Comparison of ENCODE assay signal across 8 cellular contexts in genomic region chr17:29138991-29139682, GRCh38. TPM values are rescaled to one million over a fixed set of nuclear protein-coding genes. Genes with fewer than 3 reads are reported as not detected.
DNase-seq lines count a peak whose midpoint lies in the region; ATAC-seq and TF ChIP-seq lines count a peak whose summit lies in the region.

No MANE protein-coding gene starts in this region.

- H3K9me3 Mint-ChIP-seq in activated naive CD8-positive, alpha-beta T cell treated with anti-CD3 and anti-CD28 coated beads, Interleukin-2, amount 10 ng/mL, durations not matched to agents 7 days and 5 days = no peaks in the 10 kb centered on the region

- TF ChIP-seq CTCF in GM12865 (IDR thresholded peaks at IDR 0.05; ENCODE audit: insufficient read depth, low read depth, low read length, missing control alignments) = no peak
- TF ChIP-seq CTCF in lower lobe of right lung (IDR thresholded peaks at IDR 0.05) = no peak
- no peak for TF ChIP-seq CTCF in transverse colon (IDR thresholded peaks at IDR 0.05)

- H3K27ac Mint-ChIP-seq in activated naive CD8-positive, alpha-beta T cell treated with anti-CD3 and anti-CD28 coated beads, Interleukin-2, amount 10 ng/mL, durations not matched to agents 7 days and 5 days = peak overlapping the region; percentile 93

- H3K4me3 ChIP-seq in GM12865 (ENCODE audit: low read depth, low read length) (peak overlapping the region; percentile 69), Karpas-422 (ENCODE audit: low read length) (peak overlapping the region; percentile 67), lower lobe of right lung (peak overlapping the region; percentile 50), transverse colon (peak overlapping the region in 3 of 4 donors; percentile 3 to 42 (median 18))

- H3K9me2 ChIP-seq in Karpas-422 (replicated peaks; ENCODE audit: insufficient read depth, low read length) = no peaks in the 10 kb centered on the region

- H3K27me3 Mint-ChIP-seq in activated naive CD8-positive, alpha-beta T cell treated with anti-CD3 and anti-CD28 coated beads, Interleukin-2, amount 10 ng/mL, durations not matched to agents 7 days and 5 days = no peaks in the 10 kb centered on the region

- H3K36me3 ChIP-seq in Karpas-422 (ENCODE audit: insufficient read depth, low read length) (no peaks in the 10 kb centered on the region), lower lobe of right lung (peaks cover 14% of the 10 kb centered on the region), transverse colon (no peaks in the 10 kb centered on the region)

- H3K4me1 Mint-ChIP-seq in activated naive CD8-positive, alpha-beta T cell treated with anti-CD3 and anti-CD28 coated beads, Interleukin-2, amount 10 ng/mL, durations not matched to agents 7 days and 5 days = peaks cover 49% of the 10 kb centered on the region

- 46% methylated on average over 12 of the region's 13 CpGs; no CpG with 5 or more reads in 1 of the 2 donors for WGBS in transverse colon (ENCODE audit: low coverage in 1 of 2), 2 donors

- peak overlapping the region; percentile 77 for H3K9ac ChIP-seq in Karpas-422 (ENCODE audit: low read length)

- H3K27me3 ChIP-seq in Karpas-422 (ENCODE audit: low read length) = no peaks in the 10 kb centered on the region
- H3K27me3 ChIP-seq in lower lobe of right lung (ENCODE audit: low read depth) = no peaks in the 10 kb centered on the region
- no peaks in the 10 kb centered on the region for H3K27me3 ChIP-seq in transverse colon

- no peak for TF ChIP-seq EP300 in transverse colon (IDR thresholded peaks at IDR 0.05; ENCODE audit: low read depth)

- H2AFZ ChIP-seq in Karpas-422 (ENCODE audit: low read length) = peak overlapping the region; percentile 28; the same call in 1 of the 2 replicates

- in situ Hi-C loops in transverse colon (cut with MboI; ENCODE audit: low pct_ligation_motif_present in 1 of 4, low pct_unique_long_range_greater_than_20kb in 1 of 4, low sequenced_read_pairs in 3 of 4) = loop anchor here in 1 of 4 donors (25.0 kb wide), 1 partner anchor 148 kb away; the partner anchor contains the start of gene NUFIP2

- H3K4me1 ChIP-seq in Karpas-422 (ENCODE audit: low read length) (peaks cover 51% of the 10 kb centered on the region), lower lobe of right lung (peaks cover 57% of the 10 kb centered on the region), transverse colon (peaks cover 14 to 42% (median 24%) of the 10 kb centered on the region in 4 donors)

- DNase-seq in GM12865 (ENCODE audit: low read depth) = peak; percentile 66
- peak; percentile 57 for DNase-seq in Karpas-422
- peak; percentile 67 for DNase-seq in activated naive CD8-positive, alpha-beta T cell treated with anti-CD3 and anti-CD28 coated beads, Interleukin-2, amount 10 ng/mL, durations not matched to agents 7 days and 5 days
- DNase-seq in lower lobe of right lung = peak; percentile 75
- DNase-seq in transverse colon = peak; percentile 66
- no peak for DNase-seq in NCI-H2107 (lab: John Stamatoyannopoulos, UW)

- no peaks in the 10 kb centered on the region for H4K20me1 ChIP-seq in Karpas-422 (ENCODE audit: insufficient read depth, low read depth, low read length)

- peaks cover 6% of the 10 kb centered on the region; the same call in 1 of the 2 replicates for H3K79me2 ChIP-seq in Karpas-422 (ENCODE audit: low read length)

- H3K4me2 ChIP-seq in Karpas-422 (ENCODE audit: low read depth, low read length, poor library complexity, severe bottlenecking) = peak overlapping the region; percentile 68

- peaks cover 6% of the 10 kb centered on the region for H3K36me3 Mint-ChIP-seq in activated naive CD8-positive, alpha-beta T cell treated with anti-CD3 and anti-CD28 coated beads, Interleukin-2, amount 10 ng/mL, durations not matched to agents 7 days and 5 days

- intact Hi-C loops in lower lobe of right lung (cut with DNase I) = no loop called here
- intact Hi-C loops in transverse colon (cut with DNase I; ENCODE audit: low total_unique reads) = no loop called here

- H3K27ac ChIP-seq in Karpas-422 (ENCODE audit: low read length) (peak overlapping the region; percentile 24; the same call in 1 of the 2 replicates), lower lobe of right lung (peak overlapping the region; percentile 76), transverse colon (peak overlapping the region; percentile 78 to 89 (median 81))

- no peaks in the 10 kb centered on the region for H3K9me3 ChIP-seq in Karpas-422 (ENCODE audit: low read length)
- no peaks in the 10 kb centered on the region for H3K9me3 ChIP-seq in lower lobe of right lung
- no peaks in the 10 kb centered on the region for H3K9me3 ChIP-seq in transverse colon

- ATAC-seq in activated naive CD8-positive, alpha-beta T cell treated with anti-CD3 and anti-CD28 coated beads, Interleukin-2, amount 10 ng/mL, durations not matched to agents 7 days and 5 days (ENCODE audit: low read depth) = peak; percentile 13
- peak; percentile 16 to 52 for ATAC-seq in lower lobe of right lung
- no peak for ATAC-seq in HG02571 (IDR thresholded peaks at IDR 0.05; ENCODE audit: unreplicated experiment)
- ATAC-seq in HG02970 (IDR thresholded peaks at IDR 0.05; ENCODE audit: low FRiP score, unreplicated experiment) = no peak

- POLR2A ChIA-PET in activated naive CD8-positive, alpha-beta T cell treated with anti-CD3 and anti-CD28 coated beads, Interleukin-2, amount 10 ng/mL, durations not matched to agents 7 days and 5 days (lab: Charles Lee) = interaction anchor here (1.2 to 7.4 kb wide), 13 partner anchors 9 to 428 kb away, joined by 3 to 51 read pairs (median 11); partner anchors contain the start of genes ABHD15, NUFIP2, PHF12 and RPL23A

- H3K4me3 Mint-ChIP-seq in activated naive CD8-positive, alpha-beta T cell treated with anti-CD3 and anti-CD28 coated beads, Interleukin-2, amount 10 ng/mL, durations not matched to agents 7 days and 5 days = peak overlapping the region; percentile 99

- no peak for TF ChIP-seq POLR2A in transverse colon (IDR thresholded peaks at IDR 0.05)

RNA-seq across cellular contexts. Expression of gene MYO18A, which starts 41.1 kb away (rescaled TPM):
- 16.4 and 54.6 TPM in 2 replicates for total RNA-seq in Karpas-422 (2014; rRNA removed; shearing (Covaris generic); ENCODE audit: low replicate concordance)
- 10 to 100 TPM; 79.7 to 80.6 TPM for total RNA-seq in activated naive CD8-positive, alpha-beta T cell treated with anti-CD3 and anti-CD28 coated beads, Interleukin-2, amount 10 ng/mL, durations not matched to agents 7 days and 5 days
- 59.5 TPM for total RNA-seq in lower lobe of right lung
- 100 to 1,000 TPM; 112 to 191 (median 136) TPM for total RNA-seq in transverse colon

Comparison
In these comparisons a context has a peak if more than half of its experiments do, and no peak if none do; other contexts are left out.
1. H3K4me3 ChIP-seq: peak in every context shown above with its lines; median percentile 69 in GM12865; 67 in Karpas-422; 50 in lower lobe of right lung; 18 in transverse colon.
2. H3K27ac ChIP-seq: peak in every context shown above with its lines; median percentile 81 in transverse colon; 76 in lower lobe of right lung; 24 in Karpas-422.
3. ATAC-seq: peak in activated naive CD8-positive, alpha-beta T cell treated with anti-CD3 and anti-CD28 coated beads, Interleukin-2, amount 10 ng/mL, durations not matched to agents 7 days and 5 days (single experiment) and lower lobe of right lung (2 of 2); none in HG02571 (single experiment) and HG02970 (single experiment).